Comparison of ENCODE assay signal across 8 cellular contexts in genomic region chr5:149605998-149606721, GRCh38. TPM values are rescaled to one million over a fixed set of nuclear protein-coding genes. Genes with fewer than 3 reads are reported as not detected.
DNase-seq lines count a peak whose midpoint lies in the region; ATAC-seq and TF ChIP-seq lines count a peak whose summit lies in the region.

No MANE protein-coding gene starts in this region.

- H3K9me3 ChIP-seq in right cardiac atrium (ENCODE audit: control insufficient read depth, low read length): no peaks in the 10 kb centered on the region

- POLR2A ChIA-PET in activated naive CD8-positive, alpha-beta T cell treated with anti-CD3 and anti-CD28 coated beads, Interleukin-2, amount 10 ng/mL, durations not matched to agents 7 days and 5 days (lab: Charles Lee): no interaction called here

- peak overlapping the region; percentile 6 for H3K27ac ChIP-seq in right cardiac atrium (ENCODE audit: low read length)

- H3K4me3 Mint-ChIP-seq in activated naive CD8-positive, alpha-beta T cell treated with anti-CD3 and anti-CD28 coated beads, Interleukin-2, amount 10 ng/mL, durations not matched to agents 7 days and 5 days: peak overlapping the region; percentile 1
- H3K4me3 Mint-ChIP-seq in activated naive CD8-positive, alpha-beta T cell treated with anti-CD3 and anti-CD28 coated beads, Interleukin-2, amount 50 U/mL, for 24 hours: no peak overlapping the region

- H3K4me1 Mint-ChIP-seq in activated naive CD8-positive, alpha-beta T cell treated with anti-CD3 and anti-CD28 coated beads, Interleukin-2, amount 10 ng/mL, durations not matched to agents 7 days and 5 days: peaks cover 11% of the 10 kb centered on the region
- H3K4me1 Mint-ChIP-seq in activated naive CD8-positive, alpha-beta T cell treated with anti-CD3 and anti-CD28 coated beads, Interleukin-2, amount 50 U/mL, for 24 hours: peaks cover 11% of the 10 kb centered on the region

- H3K27me3 Mint-ChIP-seq in activated naive CD8-positive, alpha-beta T cell treated with anti-CD3 and anti-CD28 coated beads, Interleukin-2, amount 10 ng/mL, durations not matched to agents 7 days and 5 days: peaks cover 2% of the 10 kb centered on the region
- H3K27me3 Mint-ChIP-seq in activated naive CD8-positive, alpha-beta T cell treated with anti-CD3 and anti-CD28 coated beads, Interleukin-2, amount 50 U/mL, for 24 hours: no peaks in the 10 kb centered on the region

- H3K27me3 ChIP-seq in right cardiac atrium (ENCODE audit: control insufficient read depth, insufficient read depth): no peaks in the 10 kb centered on the region

- ATAC-seq in activated naive CD8-positive, alpha-beta T cell treated with anti-CD3 and anti-CD28 coated beads, Interleukin-2, amount 10 ng/mL, durations not matched to agents 7 days and 5 days (ENCODE audit: low read depth): no peak
- no peak for ATAC-seq in activated naive CD8-positive, alpha-beta T cell treated with anti-CD3 and anti-CD28 coated beads, Interleukin-2, amount 50 U/mL, for 24 hours
- ATAC-seq in HG03025 (IDR thresholded peaks at IDR 0.05; ENCODE audit: low FRiP score, unreplicated experiment) (peak; percentile 88), SK-N-SH treated with all-trans-retinoic acid at 6 μM for 48 hours (peak; percentile 67), right cardiac atrium (peak; percentile 91 to 97)

- H3K36me3 Mint-ChIP-seq in activated naive CD8-positive, alpha-beta T cell treated with anti-CD3 and anti-CD28 coated beads, Interleukin-2, amount 10 ng/mL, durations not matched to agents 7 days and 5 days: no peaks in the 10 kb centered on the region
- no peaks in the 10 kb centered on the region for H3K36me3 Mint-ChIP-seq in activated naive CD8-positive, alpha-beta T cell treated with anti-CD3 and anti-CD28 coated beads, Interleukin-2, amount 50 U/mL, for 24 hours (ENCODE audit: low read depth)

- no peak for DNase-seq in activated naive CD8-positive, alpha-beta T cell treated with anti-CD3 and anti-CD28 coated beads, Interleukin-2, amount 10 ng/mL, durations not matched to agents 7 days and 5 days
- DNase-seq in activated naive CD8-positive, alpha-beta T cell treated with anti-CD3 and anti-CD28 coated beads, Interleukin-2, amount 50 U/mL, for 24 hours: no peak
- peak in 2 of 3 donors; percentile 69 to 74 for DNase-seq in right cardiac atrium
- DNase-seq in superior temporal gyrus (ENCODE audit: extremely low spot score): no peak
- DNase-seq in NCI-H2196 treated with DMSO at 0.1 percent for 48 hours (lab: John Stamatoyannopoulos, UW; ENCODE audit: unreplicated experiment): no peak
- no peak for DNase-seq in medulla oblongata (ENCODE audit: extremely low spot score)

- H3K4me3 ChIP-seq in right cardiac atrium (ENCODE audit: low read length): no peak overlapping the region

- 66% methylated on average over 11 of the region's 11 CpGs for WGBS in right cardiac atrium

- H3K4me1 ChIP-seq in right cardiac atrium (ENCODE audit: control insufficient read depth, insufficient read depth, low read length): peaks cover 5% of the 10 kb centered on the region

- no peaks in the 10 kb centered on the region for H3K9me3 Mint-ChIP-seq in activated naive CD8-positive, alpha-beta T cell treated with anti-CD3 and anti-CD28 coated beads, Interleukin-2, amount 10 ng/mL, durations not matched to agents 7 days and 5 days
- H3K9me3 Mint-ChIP-seq in activated naive CD8-positive, alpha-beta T cell treated with anti-CD3 and anti-CD28 coated beads, Interleukin-2, amount 50 U/mL, for 24 hours: no peaks in the 10 kb centered on the region

- H3K27ac Mint-ChIP-seq in activated naive CD8-positive, alpha-beta T cell treated with anti-CD3 and anti-CD28 coated beads, Interleukin-2, amount 10 ng/mL, durations not matched to agents 7 days and 5 days: peak overlapping the region; percentile 44
- H3K27ac Mint-ChIP-seq in activated naive CD8-positive, alpha-beta T cell treated with anti-CD3 and anti-CD28 coated beads, Interleukin-2, amount 50 U/mL, for 24 hours: no peak overlapping the region

- intact Hi-C loops in right cardiac atrium (cut with DNase I): no loop called here

TF ChIP-seq in SK-N-SH treated with all-trans-retinoic acid at 6 μM for 48 hours, 23 proteins besides CTCF, POLR2A, EP300 and RAD21:
- TF ChIP-seq ISL1 (CRISPR knock-in tag; IDR thresholded peaks at IDR 0.05) (no peak), OSR1 (CRISPR knock-in tag; IDR thresholded peaks at IDR 0.05) (no peak), ESRRG (CRISPR knock-in tag; IDR thresholded peaks at IDR 0.05) (no peak), ZNF70 (CRISPR knock-in tag; IDR thresholded peaks at IDR 0.05) (no peak), TSHZ2 (CRISPR knock-in tag; IDR thresholded peaks at IDR 0.05) (no peak), SNAI2 (CRISPR knock-in tag; IDR thresholded peaks at IDR 0.05) (no peak), ZNF8 (CRISPR knock-in tag; IDR thresholded peaks at IDR 0.05) (no peak), ZFP3 (CRISPR knock-in tag; IDR thresholded peaks at IDR 0.05) (no peak)
- TF ChIP-seq, protein P1, sequence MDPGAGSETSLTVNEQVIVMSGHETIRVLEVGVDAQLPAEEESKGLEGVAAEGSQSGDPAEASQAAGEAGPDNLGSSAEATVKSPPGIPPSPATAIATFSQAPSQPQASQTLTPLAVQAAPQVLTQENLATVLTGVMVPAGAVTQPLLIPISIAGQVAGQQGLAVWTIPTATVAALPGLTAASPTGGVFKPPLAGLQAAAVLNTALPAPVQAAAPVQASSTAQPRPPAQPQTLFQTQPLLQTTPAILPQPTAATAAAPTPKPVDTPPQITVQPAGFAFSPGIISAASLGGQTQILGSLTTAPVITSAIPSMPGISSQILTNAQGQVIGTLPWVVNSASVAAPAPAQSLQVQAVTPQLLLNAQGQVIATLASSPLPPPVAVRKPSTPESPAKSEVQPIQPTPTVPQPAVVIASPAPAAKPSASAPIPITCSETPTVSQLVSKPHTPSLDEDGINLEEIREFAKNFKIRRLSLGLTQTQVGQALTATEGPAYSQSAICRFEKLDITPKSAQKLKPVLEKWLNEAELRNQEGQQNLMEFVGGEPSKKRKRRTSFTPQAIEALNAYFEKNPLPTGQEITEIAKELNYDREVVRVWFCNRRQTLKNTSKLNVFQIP (CRISPR knock-in tag; IDR thresholded peaks at IDR 0.05; ENCODE audit: borderline replicate concordance, low read depth): no peak
- TF ChIP-seq, protein P2, sequence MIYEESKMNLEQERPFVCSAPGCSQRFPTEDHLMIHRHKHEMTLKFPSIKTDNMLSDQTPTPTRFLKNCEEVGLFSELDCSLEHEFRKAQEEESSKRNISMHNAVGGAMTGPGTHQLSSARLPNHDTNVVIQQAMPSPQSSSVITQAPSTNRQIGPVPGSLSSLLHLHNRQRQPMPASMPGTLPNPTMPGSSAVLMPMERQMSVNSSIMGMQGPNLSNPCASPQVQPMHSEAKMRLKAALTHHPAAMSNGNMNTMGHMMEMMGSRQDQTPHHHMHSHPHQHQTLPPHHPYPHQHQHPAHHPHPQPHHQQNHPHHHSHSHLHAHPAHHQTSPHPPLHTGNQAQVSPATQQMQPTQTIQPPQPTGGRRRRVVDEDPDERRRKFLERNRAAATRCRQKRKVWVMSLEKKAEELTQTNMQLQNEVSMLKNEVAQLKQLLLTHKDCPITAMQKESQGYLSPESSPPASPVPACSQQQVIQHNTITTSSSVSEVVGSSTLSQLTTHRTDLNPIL (CRISPR knock-in tag; IDR thresholded peaks at IDR 0.05; ENCODE audit: low read depth): no peak

RNA-seq across cellular contexts. Expression of gene ARHGEF37, which starts 24.9 kb away (rescaled TPM):
- under 1 TPM; 0.82 to 0.83 TPM for total RNA-seq in activated naive CD8-positive, alpha-beta T cell treated with anti-CD3 and anti-CD28 coated beads, Interleukin-2, amount 10 ng/mL, durations not matched to agents 7 days and 5 days
- total RNA-seq in right cardiac atrium: 10 to 100 TPM; 20.6 to 25.7 (median 23.2) TPM
- polyA plus RNA-seq in right cardiac atrium: 10.4 TPM

RNA-seq across cellular contexts. Expression of gene CSNK1A1, which starts 54.9 kb away (rescaled TPM):
- 100 to 1,000 TPM; 176 to 191 TPM for total RNA-seq in activated naive CD8-positive, alpha-beta T cell treated with anti-CD3 and anti-CD28 coated beads, Interleukin-2, amount 10 ng/mL, durations not matched to agents 7 days and 5 days
- 100 to 1,000 TPM; 197 to 433 (median 236) TPM for total RNA-seq in right cardiac atrium
- polyA plus RNA-seq in right cardiac atrium: 74.5 TPM

Comparison
In these comparisons a context has a peak if more than half of its experiments do, and no peak if none do; other contexts are left out.
1. ATAC-seq: peak in HG03025 (single experiment), SK-N-SH treated with all-trans-retinoic acid at 6 μM for 48 hours (single experiment) and right cardiac atrium (2 of 2); none in activated naive CD8-positive, alpha-beta T cell treated with anti-CD3 and anti-CD28 coated beads, Interleukin-2, amount 10 ng/mL, durations not matched to agents 7 days and 5 days (single experiment) and activated naive CD8-positive, alpha-beta T cell treated with anti-CD3 and anti-CD28 coated beads, Interleukin-2, amount 50 U/mL, for 24 hours (single experiment).
2. DNase-seq: peak in right cardiac atrium (2 of 3); none in activated naive CD8-positive, alpha-beta T cell treated with anti-CD3 and anti-CD28 coated beads, Interleukin-2, amount 10 ng/mL, durations not matched to agents 7 days and 5 days (single experiment), activated naive CD8-positive, alpha-beta T cell treated with anti-CD3 and anti-CD28 coated beads, Interleukin-2, amount 50 U/mL, for 24 hours (single experiment), superior temporal gyrus (single experiment), NCI-H2196 treated with DMSO at 0.1 percent for 48 hours (single experiment) and medulla oblongata (single experiment).
3. RNA of gene ARHGEF37, which starts 24.9 kb away (total RNA-seq): 20.6 to 25.7 TPM in right cardiac atrium; 0.82 to 0.83 TPM in activated naive CD8-positive, alpha-beta T cell treated with anti-CD3 and anti-CD28 coated beads, Interleukin-2, amount 10 ng/mL, durations not matched to agents 7 days and 5 days; every median in the first group is over 10 times any median in the second.